21 cellular contexts compared by ENCODE assay signal in the genomic region with DNA sequence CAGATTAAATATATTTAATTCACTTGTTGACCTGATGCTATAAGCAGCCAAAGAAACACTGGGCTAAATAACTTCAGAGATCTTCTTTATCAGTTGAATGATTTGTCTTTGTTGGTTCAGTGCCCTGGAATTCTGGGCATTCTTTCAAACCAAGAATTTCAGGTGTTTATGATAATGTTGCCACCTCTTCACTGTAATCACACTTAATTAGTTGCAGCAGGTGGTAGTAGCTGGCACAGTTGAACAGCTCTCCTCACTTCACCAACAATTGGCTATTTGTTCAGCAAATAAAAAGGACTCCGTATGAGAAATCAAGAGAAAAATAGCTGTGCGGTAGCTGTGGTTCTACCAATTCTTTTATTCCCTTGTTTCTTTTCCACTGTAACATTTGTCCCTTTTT.
DNase-seq lines count a peak whose midpoint lies in the region; ATAC-seq and TF ChIP-seq lines count a peak whose summit lies in the region.
"Had no signal": no experiment of that assay in that cellular context is flagged by ENCODE, and none has a peak within 500 bp of the region (broad histone marks: within the 10 kb centered on the region; RNA-seq: fewer than 3 reads in every experiment).

No MANE protein-coding gene starts in this region.

- H4K5ac ChIP-seq in mesendoderm (ENCODE audit: low read length), result no peak overlapping the region

- H2BK5ac ChIP-seq in mesendoderm (ENCODE audit: low read length), result no peak overlapping the region

- H3K27me3 ChIP-seq in GM23338 (ENCODE audit: insufficient read depth) (no peaks in the 10 kb centered on the region), mesendoderm (ENCODE audit: insufficient read depth, low read length, poor library complexity) (no peaks in the 10 kb centered on the region), endodermal cell (ENCODE audit: control insufficient read depth, insufficient read depth, low read length, poor library complexity, severe bottlenecking) (no peaks in the 10 kb centered on the region)
- H3K27me3 ChIP-seq: ascending aorta, heart right ventricle, right lobe of liver had no signal

- CTCF ChIA-PET in WTC11 (lab: Charles Lee), result no interaction called here
- CTCF ChIA-PET in OCI-LY7 (lab: Charles Lee; ENCODE audit: unreplicated experiment), result no interaction called here

- H3K79me1 ChIP-seq in mesendoderm (ENCODE audit: low read length), result no peaks in the 10 kb centered on the region

- H3K27ac ChIP-seq in GM23338 (ENCODE audit: low read depth) (no peak overlapping the region), mesendoderm (ENCODE audit: low read depth, low read length) (no peak overlapping the region), endodermal cell (ENCODE audit: low read depth, low read length) (no peak overlapping the region), OCI-LY7 (ENCODE audit: low read depth, low read length, poor library complexity, severe bottlenecking) (no peak overlapping the region)
- H3K27ac ChIP-seq: ascending aorta, heart right ventricle, right lobe of liver, thoracic aorta, WERI-Rb-1 had no signal

- no peak overlapping the region for H2BK15ac ChIP-seq in mesendoderm (replicated peaks; ENCODE audit: low read depth)

- ATAC-seq in GM23338, result no peak
- ATAC-seq in WTC11, result peak; percentile 34
- ATAC-seq: heart right ventricle; stimulated activated naive B cell treated with anti-CD40 and anti-IgM and Interleukin-4, amounts not matched to agents 10 μg/mL and 1 μg/mL and 100 μg/mL, for 72 hours had no signal

- no peaks in the 10 kb centered on the region for H4K20me1 ChIP-seq in GM23338 (replicated peaks; ENCODE audit: insufficient read depth)
- no peaks in the 10 kb centered on the region for H4K20me1 ChIP-seq in OCI-LY7 (ENCODE audit: insufficient read depth, low read length)

- H3K4me1 Mint-ChIP-seq in GM23338 (no peaks in the 10 kb centered on the region), WTC11 (0 out of 2 replicates have a peak, but pooled peaks cover 7% of the 10 kb centered on the region), endodermal cell (peaks cover 11% of the 10 kb centered on the region)
- H3K4me1 Mint-ChIP-seq: activated naive CD4-positive, alpha-beta T cell treated with anti-CD3 and anti-CD28 coated beads, Interleukin-2, amount 50 U/mL, for 24 hours; stimulated activated naive B cell treated with anti-CD40 and anti-IgM and Interleukin-4, amounts not matched to agents 10 μg/mL and 1 μg/mL and 100 μg/mL, for 72 hours had no signal

- H3K4me2 ChIP-seq in GM23338, result no peak overlapping the region
- H3K4me2 ChIP-seq in mesendoderm (ENCODE audit: low read length), result no peak overlapping the region
- H3K4me2 ChIP-seq in OCI-LY7 (ENCODE audit: low read length), result no peak overlapping the region

- H3K56ac ChIP-seq in mesendoderm (ENCODE audit: low read length), result no peak overlapping the region

- no peak overlapping the region for H3K18ac ChIP-seq in mesendoderm (ENCODE audit: low read length)

- H2BK120ac ChIP-seq in mesendoderm (ENCODE audit: low read depth, low read length), result no peak overlapping the region

- H3K9me2 ChIP-seq in GM23338 (ENCODE audit: insufficient read depth) (peaks cover 4% of the 10 kb centered on the region; the same call in 1 of the 2 replicates), OCI-LY7 (ENCODE audit: insufficient read depth, low read length) (no peaks in the 10 kb centered on the region)

- POLR2A ChIA-PET in WTC11 (lab: Charles Lee) (no interaction called here), OCI-LY7 (lab: Charles Lee) (no interaction called here)

- no peaks in the 10 kb centered on the region for H3K36me3 Mint-ChIP-seq in GM23338 (ENCODE audit: low read depth)
- peaks cover 6% of the 10 kb centered on the region; the same call in 1 of the 2 replicates for H3K36me3 Mint-ChIP-seq in WTC11
- no peaks in the 10 kb centered on the region for H3K36me3 Mint-ChIP-seq in endodermal cell (ENCODE audit: low read depth)
- H3K36me3 Mint-ChIP-seq: activated naive CD4-positive, alpha-beta T cell treated with anti-CD3 and anti-CD28 coated beads, Interleukin-2, amount 50 U/mL, for 24 hours; stimulated activated naive B cell treated with anti-CD40 and anti-IgM and Interleukin-4, amounts not matched to agents 10 μg/mL and 1 μg/mL and 100 μg/mL, for 72 hours had no signal

- H3K9me3 Mint-ChIP-seq in GM23338 (no peaks in the 10 kb centered on the region), WTC11 (peaks cover 7% of the 10 kb centered on the region), endodermal cell (no peaks in the 10 kb centered on the region)
- H3K9me3 Mint-ChIP-seq: activated T-cell treated with anti-CD3 and anti-CD28 coated beads, Interleukin-2, amount 50 U/mL, for 24 hours had no signal

- H3K79me2 ChIP-seq in GM23338 (replicated peaks; ENCODE audit: insufficient read depth), result no peaks in the 10 kb centered on the region
- H3K79me2 ChIP-seq in mesendoderm (ENCODE audit: control insufficient read depth, insufficient read depth, low read length), result no peaks in the 10 kb centered on the region
- H3K79me2 ChIP-seq in OCI-LY7 (ENCODE audit: insufficient read depth, low read depth, low read length), result no peaks in the 10 kb centered on the region

- H3K9me3 ChIP-seq in endodermal cell (ENCODE audit: control insufficient read depth, low read length) (no peaks in the 10 kb centered on the region), OCI-LY7 (ENCODE audit: low read length) (no peaks in the 10 kb centered on the region)
- H3K9me3 ChIP-seq: ascending aorta, right lobe of liver, thoracic aorta had no signal

- H3K4me1 ChIP-seq in GM23338 (ENCODE audit: insufficient read depth) (no peaks in the 10 kb centered on the region), mesendoderm (ENCODE audit: control insufficient read depth, low read depth, low read length) (no peaks in the 10 kb centered on the region), endodermal cell (ENCODE audit: control insufficient read depth, insufficient read depth, low read length) (peaks cover 6% of the 10 kb centered on the region), OCI-LY7 (ENCODE audit: insufficient read depth, low read length, poor library complexity, severe bottlenecking) (no peaks in the 10 kb centered on the region)
- H3K4me1 ChIP-seq: ascending aorta, heart right ventricle, right lobe of liver had no signal

- intact Hi-C loops in OCI-LY7 (cut with micrococcal nuclease; ENCODE audit: unreplicated experiment), result no loop called here

- BruUV-seq in OCI-LY7 (replicated peaks; lab: Mats Ljungman, UMichigan), result no TSS peak

- no peak overlapping the region for H3K23ac ChIP-seq in mesendoderm (ENCODE audit: low read length)

- no peak overlapping the region for H4K8ac ChIP-seq in mesendoderm (ENCODE audit: low read depth, low read length)

- no peak overlapping the region for H2AK5ac ChIP-seq in mesendoderm (ENCODE audit: low read length)

- no CpG with 5 or more reads among the region's 2 CpGs for WGBS in mesendoderm (ENCODE audit: extremely low coverage, insufficient coverage, low lambda C conversion rate)
- WGBS in endodermal cell (ENCODE audit: insufficient coverage in 1 of 2, insufficient read length in 1 of 2), 2 experiments, result 78 to 96% methylated on average over 2 of the region's 2 CpGs

- H2AFZ ChIP-seq in GM23338 (no peak overlapping the region), OCI-LY7 (ENCODE audit: low read length) (no peak overlapping the region)

- H3K27ac Mint-ChIP-seq in GM23338 (no peak overlapping the region), WTC11 (no peak overlapping the region), endodermal cell (no peak overlapping the region)
- H3K27ac Mint-ChIP-seq: activated naive CD4-positive, alpha-beta T cell treated with anti-CD3 and anti-CD28 coated beads, Interleukin-2, amount 50 U/mL, for 24 hours; activated T-cell treated with anti-CD3 and anti-CD28 coated beads, Interleukin-2, amount 50 U/mL, for 24 hours; stimulated activated naive B cell treated with anti-CD40 and anti-IgM and Interleukin-4, amounts not matched to agents 10 μg/mL and 1 μg/mL and 100 μg/mL, for 72 hours had no signal

- H3K4me3 Mint-ChIP-seq in GM23338, result no peak overlapping the region
- no peak overlapping the region for H3K4me3 Mint-ChIP-seq in WTC11
- no peak overlapping the region for H3K4me3 Mint-ChIP-seq in endodermal cell
- H3K4me3 Mint-ChIP-seq: activated naive CD4-positive, alpha-beta T cell treated with anti-CD3 and anti-CD28 coated beads, Interleukin-2, amount 50 U/mL, for 24 hours; activated T-cell treated with anti-CD3 and anti-CD28 coated beads, Interleukin-2, amount 50 U/mL, for 24 hours; stimulated activated naive B cell treated with anti-CD40 and anti-IgM and Interleukin-4, amounts not matched to agents 10 μg/mL and 1 μg/mL and 100 μg/mL, for 72 hours had no signal

- TF ChIP-seq CTCF in GM23338 (conservative IDR thresholded peaks at IDR 0.05; ENCODE audit: low read depth in 2 of 2), result no peak
- TF ChIP-seq CTCF in WTC11 (IDR thresholded peaks at IDR 0.05), result no peak
- TF ChIP-seq CTCF in endodermal cell (conservative IDR thresholded peaks at IDR 0.05), result no peak
- TF ChIP-seq CTCF in OCI-LY7 (conservative IDR thresholded peaks at IDR 0.05; ENCODE audit: low read length), result no peak

- H3K4ac ChIP-seq in mesendoderm (ENCODE audit: low read depth, low read length), result no peak overlapping the region

- peak; percentile 10 for DNase-seq in GM23338 (ENCODE audit: low spot score)
- DNase-seq in NCI-H1930 (lab: John Stamatoyannopoulos, UW), result peak; percentile 12 to 13
- DNase-seq in WTC11 (ENCODE audit: low spot score), result no peak
- DNase-seq in mesendoderm, result peak; percentile 53
- DNase-seq in stimulated activated CD4-positive, alpha-beta T cell treated with anti-CD3 and anti-CD28 coated beads, Interleukin-12 subunit alpha, Interleukin-12 subunit beta, amount 100 ng/mL, for 4 hours, result no peak
- no peak for DNase-seq in endodermal cell
- DNase-seq in OCI-LY7 (ENCODE audit: low spot score), result no peak
- DNase-seq: activated CD4-positive, alpha-beta T cell treated with anti-CD3 and anti-CD28 coated beads, Interleukin-2, amount 50 U/mL, for 48 hours; activated T-cell treated with anti-CD3 and anti-CD28 coated beads, Interleukin-2, amount 50 U/mL, for 24 hours; GF-D8; heart right ventricle; NCI-H1092 treated with DMSO at 0.1 percent for 48 hours; NCI-H526 treated with DMSO at 0.1 percent for 48 hours; right lobe of liver; stimulated activated naive B cell treated with anti-CD40 and anti-IgM and Interleukin-4, amounts not matched to agents 10 μg/mL and 1 μg/mL and 100 μg/mL, for 72 hours; T-helper 2 cell; WERI-Rb-1 had no signal

- H3K36me3 ChIP-seq in GM23338 (ENCODE audit: insufficient read depth) (no peaks in the 10 kb centered on the region), mesendoderm (ENCODE audit: control insufficient read depth, insufficient read depth, low read length) (no peaks in the 10 kb centered on the region), endodermal cell (ENCODE audit: control insufficient read depth, insufficient read depth, low read length) (no peaks in the 10 kb centered on the region), OCI-LY7 (ENCODE audit: insufficient read depth, low read length) (no peaks in the 10 kb centered on the region)
- H3K36me3 ChIP-seq: ascending aorta, heart right ventricle, right lobe of liver, thoracic aorta, WERI-Rb-1 had no signal

- H3K4me3 ChIP-seq in GM23338 (no peak overlapping the region), mesendoderm (ENCODE audit: low read length) (no peak overlapping the region), endodermal cell (ENCODE audit: low read length) (no peak overlapping the region), OCI-LY7 (ENCODE audit: low read depth, low read length, poor library complexity, severe bottlenecking) (no peak overlapping the region)
- H3K4me3 ChIP-seq: ascending aorta, GM12878, heart right ventricle, right lobe of liver, thoracic aorta had no signal

- H3K27me3 Mint-ChIP-seq in GM23338 (ENCODE audit: insufficient read depth, low read depth, poor library complexity), result no peaks in the 10 kb centered on the region
- no peaks in the 10 kb centered on the region for H3K27me3 Mint-ChIP-seq in WTC11 (ENCODE audit: low read depth)
- no peaks in the 10 kb centered on the region for H3K27me3 Mint-ChIP-seq in endodermal cell (ENCODE audit: insufficient read depth)
- H3K27me3 Mint-ChIP-seq: activated naive CD4-positive, alpha-beta T cell treated with anti-CD3 and anti-CD28 coated beads, Interleukin-2, amount 50 U/mL, for 24 hours; activated T-cell treated with anti-CD3 and anti-CD28 coated beads, Interleukin-2, amount 50 U/mL, for 24 hours; stimulated activated naive B cell treated with anti-CD40 and anti-IgM and Interleukin-4, amounts not matched to agents 10 μg/mL and 1 μg/mL and 100 μg/mL, for 72 hours had no signal

- H3F3A ChIP-seq in GM23338 (replicated peaks; ENCODE audit: low read depth), result no peaks in the 10 kb centered on the region

- H3K9ac ChIP-seq in mesendoderm (ENCODE audit: low read length) (no peak overlapping the region), endodermal cell (ENCODE audit: extremely low read depth, low read length, poor library complexity, severe bottlenecking) (no peak overlapping the region)

Comparison
In these comparisons a context has a peak if more than half of its experiments do, and no peak if none do; other contexts are left out.
1. DNase-seq: peak in GM23338 (single experiment), NCI-H1930 (2 of 2) and mesendoderm (single experiment); none in WTC11 (single experiment), stimulated activated CD4-positive, alpha-beta T cell treated with anti-CD3 and anti-CD28 coated beads, Interleukin-12 subunit alpha, Interleukin-12 subunit beta, amount 100 ng/mL, for 4 hours (single experiment), endodermal cell (single experiment) and OCI-LY7 (single experiment).